14 cellular contexts compared by ENCODE assay signal in the genomic region with DNA sequence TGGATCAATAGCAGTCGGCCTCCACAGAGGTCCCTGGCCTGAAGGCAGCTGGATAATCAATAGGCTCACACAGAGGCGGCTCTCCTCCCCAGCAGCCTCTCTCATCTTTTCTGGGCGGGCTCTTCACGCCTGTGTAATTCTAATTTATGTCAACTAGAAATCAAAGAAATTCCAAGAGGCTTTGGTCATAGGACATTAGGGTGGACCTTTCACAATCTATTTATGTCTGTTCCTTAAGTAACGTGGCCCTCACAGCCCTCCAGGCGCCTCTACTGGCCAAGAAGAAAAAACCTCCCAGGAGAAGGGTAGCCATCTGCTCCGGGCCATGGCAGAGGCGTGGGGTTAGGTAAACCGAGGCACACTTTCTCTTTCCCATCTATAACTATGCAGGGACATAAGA.
DNase-seq lines count a peak whose midpoint lies in the region; ATAC-seq and TF ChIP-seq lines count a peak whose summit lies in the region.
"Had no signal": no experiment of that assay in that cellular context is flagged by ENCODE, and none has a peak within 500 bp of the region (broad histone marks: within the 10 kb centered on the region; RNA-seq: fewer than 3 reads in every experiment).

No MANE protein-coding gene starts in this region.

- H3K27ac Mint-ChIP-seq in nephron, result peak overlapping the region in 1 of 3 experiments; percentile 37
- H3K27ac Mint-ChIP-seq: memory B cell had no signal

- H3K36me3 ChIP-seq in A673 (ENCODE audit: insufficient read depth, low read length, poor library complexity, severe bottlenecking), result no peaks in the 10 kb centered on the region
- peaks cover 0 to 14% (median 0%) of the 10 kb centered on the region in 3 donors for H3K36me3 ChIP-seq in esophagus squamous epithelium
- H3K36me3 ChIP-seq: prostate gland, SJCRH30 had no signal

- TF ChIP-seq CTCF in epithelial cell of proximal tubule (conservative IDR thresholded peaks at IDR 0.05; ENCODE audit: low read depth, low read length) (peak; percentile 57), nephron (IDR thresholded peaks at IDR 0.05; ENCODE audit: unreplicated experiment in 3 of 3) (peak in 2 of 3 experiments; percentile 14 to 27), A673 (conservative IDR thresholded peaks at IDR 0.05; ENCODE audit: low read depth, low read length) (no peak), foreskin keratinocyte (conservative IDR thresholded peaks at IDR 0.05) (no peak), esophagus squamous epithelium (IDR thresholded peaks at IDR 0.05) (no peak)

- H3K4me1 ChIP-seq in A673 (ENCODE audit: insufficient read depth, low read length, poor library complexity, severe bottlenecking), result no peaks in the 10 kb centered on the region
- no peaks in the 10 kb centered on the region for H3K4me1 ChIP-seq in foreskin keratinocyte
- no peaks in the 10 kb centered on the region for H3K4me1 ChIP-seq in esophagus squamous epithelium
- H3K4me1 ChIP-seq: prostate gland, SJCRH30, testis had no signal

- intact Hi-C loops in A673 (cut with micrococcal nuclease; ENCODE audit: unreplicated experiment) (no loop called here), esophagus squamous epithelium (cut with DNase I) (no loop called here)

- no peak for ATAC-seq in foreskin keratinocyte

- no peak overlapping the region for H3K4me3 ChIP-seq in epithelial cell of proximal tubule (ENCODE audit: low read depth, low read length)
- H3K4me3 ChIP-seq in A673 (ENCODE audit: low read depth, low read length, poor library complexity, severe bottlenecking), result no peak overlapping the region
- no peak overlapping the region for H3K4me3 ChIP-seq in esophagus squamous epithelium
- H3K4me3 ChIP-seq: prostate gland, SJCRH30, testis had no signal

- H3K9me3 Mint-ChIP-seq in nephron, result no peaks in the 10 kb centered on the region
- H3K9me3 Mint-ChIP-seq: memory B cell had no signal

- no peaks in the 10 kb centered on the region for H3K27me3 ChIP-seq in A673 (replicated peaks; ENCODE audit: insufficient read depth, low read depth, low read length, poor library complexity)
- H3K27me3 ChIP-seq in foreskin keratinocyte, result no peaks in the 10 kb centered on the region
- H3K27me3 ChIP-seq in esophagus squamous epithelium, result no peaks in the 10 kb centered on the region
- H3K27me3 ChIP-seq: SJCRH30, testis had no signal

- CTCF ChIA-PET in A673 (lab: Charles Lee), result no interaction called here

- DNase-seq in AG08396 (ENCODE audit: low spot score), result peak; percentile 56
- DNase-seq in LHCN-M2 (ENCODE audit: low read depth), result peak; percentile 35
- DNase-seq in epithelial cell of proximal tubule (ENCODE audit: low read depth), result peak; percentile 76
- DNase-seq in A673 (ENCODE audit: low spot score), result no peak
- DNase-seq in foreskin keratinocyte, result no peak
- no peak for DNase-seq in activated T-cell treated with anti-CD3 and anti-CD28 coated beads, Interleukin-2, amount 50 U/mL, for 48 hours
- no peak for DNase-seq in esophagus squamous epithelium (lab: John Stamatoyannopoulos, UW)
- DNase-seq: activated CD4-positive, alpha-beta T cell treated with anti-CD3 and anti-CD28 coated beads for 4 hours; head of caudate nucleus; SJCRH30; testis had no signal

- no peak for TF ChIP-seq POLR2A in esophagus squamous epithelium (IDR thresholded peaks at IDR 0.05)

- POLR2A ChIA-PET in A673 (lab: Charles Lee; ENCODE audit: low non-redundant PET), result no interaction called here

- H3K9me3 ChIP-seq in A673 (ENCODE audit: low read depth, low read length, poor library complexity, severe bottlenecking), result no peaks in the 10 kb centered on the region
- H3K9me3 ChIP-seq in esophagus squamous epithelium, result no peaks in the 10 kb centered on the region
- H3K9me3 ChIP-seq: prostate gland, SJCRH30, testis had no signal

- 81 to 93% methylated on average over 8 of the region's 9 CpGs for WGBS in esophagus squamous epithelium, 2 donors

- peaks cover 4% of the 10 kb centered on the region for H3K36me3 Mint-ChIP-seq in nephron (ENCODE audit: low read depth)

- peaks cover 7% of the 10 kb centered on the region for H3K27me3 Mint-ChIP-seq in nephron (ENCODE audit: low read depth)
- H3K27me3 Mint-ChIP-seq: memory B cell had no signal

- BruUV-seq in A673 (replicated peaks; lab: Mats Ljungman, UMichigan), result no TSS peak

- H3K4me1 Mint-ChIP-seq in nephron, result peaks cover 28% of the 10 kb centered on the region

- H3K27ac ChIP-seq in A673 (ENCODE audit: low read depth, low read length, poor library complexity, severe bottlenecking) (no peak overlapping the region), foreskin keratinocyte (no peak overlapping the region), esophagus squamous epithelium (no peak overlapping the region)
- H3K27ac ChIP-seq: prostate gland, SJCRH30, testis had no signal

- H3K4me3 Mint-ChIP-seq in nephron, result no peak overlapping the region
- H3K4me3 Mint-ChIP-seq: memory B cell had no signal

Comparison
In these comparisons a context has a peak if more than half of its experiments do, and no peak if none do; other contexts are left out.
1. DNase-seq: peak in AG08396 (single experiment), LHCN-M2 (single experiment) and epithelial cell of proximal tubule (single experiment); none in A673 (single experiment), foreskin keratinocyte (0 of 2), activated T-cell treated with anti-CD3 and anti-CD28 coated beads, Interleukin-2, amount 50 U/mL, for 48 hours (0 of 2) and esophagus squamous epithelium (single experiment).
2. CTCF ChIP-seq: peak in epithelial cell of proximal tubule (single experiment) and nephron (2 of 3); none in A673 (single experiment), foreskin keratinocyte (single experiment) and esophagus squamous epithelium (0 of 6).